ENCODE assay signal across 24 cellular contexts in the genomic region with DNA sequence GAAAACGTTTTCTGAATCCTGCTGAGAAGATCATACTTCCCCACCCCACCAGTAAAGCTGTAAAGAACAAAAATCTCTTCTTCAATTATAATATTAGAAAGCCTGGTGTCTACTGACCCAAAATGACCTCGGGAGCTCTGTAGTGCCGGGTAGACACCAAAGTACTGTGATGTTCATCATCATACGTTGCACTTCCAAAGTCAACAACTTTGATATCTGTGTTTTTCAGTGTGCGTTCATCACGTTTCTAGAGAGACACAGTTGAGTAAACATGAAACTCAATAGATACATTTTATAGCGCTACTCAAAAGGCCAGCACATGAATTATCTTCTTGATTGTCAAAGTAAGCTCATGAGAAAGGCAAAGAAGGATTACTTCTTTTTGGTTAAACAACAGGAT. TPM values are rescaled to one million over a fixed set of nuclear protein-coding genes. Genes with fewer than 3 reads are reported as not detected.
A peak's percentile ranks its signal among the peaks of the same experiment; 100 is the strongest.
DNase-seq lines count a peak whose midpoint lies in the region; ATAC-seq, FAIRE-seq and TF ChIP-seq lines count a peak whose summit lies in the region.
"Had no signal": no experiment of that assay in that cellular context is flagged by ENCODE, and none has a peak within 500 bp of the region (broad histone marks: within the 10 kb centered on the region; RNA-seq: fewer than 3 reads in every experiment).

No MANE protein-coding gene starts in this region.

- no peaks in the 10 kb centered on the region for H3K9me3 Mint-ChIP-seq in activated naive CD4-positive, alpha-beta T cell treated with anti-CD3 and anti-CD28 coated beads, Interleukin-2, amount 50 U/mL, for 72 hours
- no peaks in the 10 kb centered on the region for H3K9me3 Mint-ChIP-seq in activated naive CD4-positive, alpha-beta T cell treated with anti-CD3 and anti-CD28 coated beads, Interleukin-2, amount 10 ng/mL, durations not matched to agents 7 days and 5 days
- H3K9me3 Mint-ChIP-seq in CD8-positive, alpha-beta T cell, result no peaks in the 10 kb centered on the region
- H3K9me3 Mint-ChIP-seq: H9 had no signal

- H3K27ac Mint-ChIP-seq in activated naive CD4-positive, alpha-beta T cell treated with anti-CD3 and anti-CD28 coated beads, Interleukin-2, amount 50 U/mL, for 72 hours, result peak overlapping the region; percentile 53 to 73
- no peak overlapping the region for H3K27ac Mint-ChIP-seq in activated naive CD4-positive, alpha-beta T cell treated with anti-CD3 and anti-CD28 coated beads, Interleukin-2, amount 10 ng/mL, durations not matched to agents 7 days and 5 days
- peak overlapping the region; percentile 25 for H3K27ac Mint-ChIP-seq in CD8-positive, alpha-beta T cell
- H3K27ac Mint-ChIP-seq: H9 had no signal

- peak; percentile 45 for FAIRE-seq in islet of Langerhans (lab: Jason Lieb, UNC)

- H3K4me3 ChIP-seq in CD8-positive, alpha-beta T cell (ENCODE audit: low read depth, low read length), result no peak overlapping the region
- H3K4me3 ChIP-seq in left lung, result no peak overlapping the region
- H3K4me3 ChIP-seq: BLaER1 treated with 17β-estradiol and CSF1 and Interleukin-3, amounts not matched to agents 10 nM and 100 nM; MG63; Peyer's patch; SK-N-MC had no signal

- no peak for TF ChIP-seq CTCF in CD8-positive, alpha-beta T cell (IDR thresholded peaks at IDR 0.05)
- no peak for TF ChIP-seq CTCF in left lung (IDR thresholded peaks at IDR 0.05)

- no peaks in the 10 kb centered on the region for H3K4me1 ChIP-seq in CD8-positive, alpha-beta T cell (ENCODE audit: insufficient read depth, low read length)
- no peaks in the 10 kb centered on the region for H3K4me1 ChIP-seq in left lung
- H3K4me1 ChIP-seq: Peyer's patch had no signal

- no peak for DNase-seq in activated naive CD4-positive, alpha-beta T cell treated with anti-CD3 and anti-CD28 coated beads, Interleukin-2, amount 50 U/mL, for 72 hours (ENCODE audit: low spot score in 2 of 2)
- DNase-seq in activated naive CD4-positive, alpha-beta T cell treated with anti-CD3 and anti-CD28 coated beads, Interleukin-2, amount 10 ng/mL, durations not matched to agents 7 days and 5 days, result no peak
- DNase-seq in CD8-positive, alpha-beta T cell, result no peak
- DNase-seq in NCI-H2227 treated with DMSO at 0.1 percent for 48 hours (lab: John Stamatoyannopoulos, UW), result peak; percentile 15
- DNase-seq in NCI-H526 (lab: John Stamatoyannopoulos, UW), result no peak
- DNase-seq in left lung, result no peak
- DNase-seq: GDM1; H9; IMR-90; Karpas-422; MG63; NCI-H1048; NCI-H1436; NCI-H2029; NCI-H446; NCI-H69; NK-92 treated with Interleukin-12 subunit alpha and Interleukin-12 subunit beta, amount 100 ng/mL, for 24 hours; Peyer's patch had no signal

- no peak overlapping the region for H3K27ac ChIP-seq in CD8-positive, alpha-beta T cell (ENCODE audit: low read depth, low read length)
- H3K27ac ChIP-seq in left lung, result no peak overlapping the region
- H3K27ac ChIP-seq: BLaER1 treated with 17β-estradiol and CSF1 and Interleukin-3, amounts not matched to agents 10 nM and 100 nM; HL-60; Peyer's patch; SK-N-MC had no signal

- H3K27me3 ChIP-seq in CD8-positive, alpha-beta T cell (ENCODE audit: insufficient read depth, low read length), result no peaks in the 10 kb centered on the region
- no peaks in the 10 kb centered on the region for H3K27me3 ChIP-seq in left lung
- H3K27me3 ChIP-seq: BLaER1 treated with 17β-estradiol and CSF1 and Interleukin-3, amounts not matched to agents 10 nM and 100 nM; MG63; Peyer's patch had no signal

- no peak overlapping the region for H3K4me3 Mint-ChIP-seq in activated naive CD4-positive, alpha-beta T cell treated with anti-CD3 and anti-CD28 coated beads, Interleukin-2, amount 10 ng/mL, durations not matched to agents 7 days and 5 days
- H3K4me3 Mint-ChIP-seq in CD8-positive, alpha-beta T cell, result no peak overlapping the region
- H3K4me3 Mint-ChIP-seq: H9 had no signal

- CTCF ChIA-PET in activated naive CD4-positive, alpha-beta T cell treated with anti-CD3 and anti-CD28 coated beads, Interleukin-2, amount 10 ng/mL, durations not matched to agents 7 days and 5 days (lab: Charles Lee), result no interaction called here
- CTCF ChIA-PET in CD8-positive, alpha-beta T cell (lab: Charles Lee), result interaction anchor here (1.1 kb wide), 1 partner anchor 377 kb away, joined by 3 read pairs; no protein-coding TSS in a partner anchor

- no peaks in the 10 kb centered on the region for H3K4me1 Mint-ChIP-seq in activated naive CD4-positive, alpha-beta T cell treated with anti-CD3 and anti-CD28 coated beads, Interleukin-2, amount 10 ng/mL, durations not matched to agents 7 days and 5 days
- peaks cover 31% of the 10 kb centered on the region for H3K4me1 Mint-ChIP-seq in CD8-positive, alpha-beta T cell (ENCODE audit: low read depth)
- H3K4me1 Mint-ChIP-seq: H9 had no signal

- no peak for ATAC-seq in activated naive CD4-positive, alpha-beta T cell treated with anti-CD3 and anti-CD28 coated beads, Interleukin-2, amount 50 U/mL, for 72 hours
- ATAC-seq in CD8-positive, alpha-beta T cell, result no peak
- ATAC-seq in GM21528 (IDR thresholded peaks at IDR 0.05; ENCODE audit: low FRiP score, unreplicated experiment) (no peak), left lung (no peak)

- H3K36me3 Mint-ChIP-seq in activated naive CD4-positive, alpha-beta T cell treated with anti-CD3 and anti-CD28 coated beads, Interleukin-2, amount 50 U/mL, for 72 hours, result peaks cover 25 to 46% of the 10 kb centered on the region in 2 donors
- peaks cover 62% of the 10 kb centered on the region for H3K36me3 Mint-ChIP-seq in activated naive CD4-positive, alpha-beta T cell treated with anti-CD3 and anti-CD28 coated beads, Interleukin-2, amount 10 ng/mL, durations not matched to agents 7 days and 5 days
- H3K36me3 Mint-ChIP-seq in CD8-positive, alpha-beta T cell, result peaks cover 73% of the 10 kb centered on the region

- POLR2A ChIA-PET in CD8-positive, alpha-beta T cell (lab: Charles Lee), result interaction anchor here (3.2 kb wide), 1 partner anchor 13 kb away, joined by 10 read pairs; a partner anchor contains a TSS

- no peaks in the 10 kb centered on the region for H3K27me3 Mint-ChIP-seq in activated naive CD4-positive, alpha-beta T cell treated with anti-CD3 and anti-CD28 coated beads, Interleukin-2, amount 10 ng/mL, durations not matched to agents 7 days and 5 days
- H3K27me3 Mint-ChIP-seq in CD8-positive, alpha-beta T cell (ENCODE audit: low read depth), result no peaks in the 10 kb centered on the region

- peaks cover 48% of the 10 kb centered on the region for H3K36me3 ChIP-seq in CD8-positive, alpha-beta T cell (ENCODE audit: insufficient read depth, low read length)
- peaks cover 5 to 100% of the 10 kb centered on the region in 2 donors for H3K36me3 ChIP-seq in left lung

- intact Hi-C loops in CD8-positive, alpha-beta T cell (cut with DNase I, micrococcal nuclease), result no loop called here
- intact Hi-C loops in left lung (cut with DNase I), result no loop called here

- no peaks in the 10 kb centered on the region for H3K9me3 ChIP-seq in CD8-positive, alpha-beta T cell (ENCODE audit: low read length)
- no peaks in the 10 kb centered on the region for H3K9me3 ChIP-seq in left lung
- H3K9me3 ChIP-seq: BLaER1 treated with 17β-estradiol and CSF1 and Interleukin-3, amounts not matched to agents 10 nM and 100 nM; MG63; Peyer's patch had no signal

RNA-seq across cellular contexts. Expression of a gene that starts 14.6 kb away (rescaled TPM):
- 10 to 100 TPM; 24.4 to 37.8 TPM for total RNA-seq in activated naive CD4-positive, alpha-beta T cell treated with anti-CD3 and anti-CD28 coated beads, Interleukin-2, amount 50 U/mL, for 72 hours
- 100 to 1,000 TPM; 104 to 106 TPM for total RNA-seq in CD8-positive, alpha-beta T cell
- total RNA-seq in left lung, result 10 to 100 TPM; 21.0 to 26.8 TPM

RNA-seq across cellular contexts. Expression of a gene that starts 22.1 kb away (rescaled TPM):
- under 1 TPM; 0.14 to 0.20 TPM for total RNA-seq in activated naive CD4-positive, alpha-beta T cell treated with anti-CD3 and anti-CD28 coated beads, Interleukin-2, amount 50 U/mL, for 72 hours
- total RNA-seq in CD8-positive, alpha-beta T cell, result not detected
- total RNA-seq in left lung, result 1 to 10 TPM in 1 of 2 donors, under 1 TPM in 1; 0.52 to 1.6 TPM
- total RNA-seq: HT1080, IMR-90 had no signal
